9 cellular contexts compared by ENCODE assay signal in genomic region chr16:72467157-72467759, GRCh38.
DNase-seq lines count a peak whose midpoint lies in the region; ATAC-seq, FAIRE-seq and TF ChIP-seq lines count a peak whose summit lies in the region.
"Had no signal": no experiment of that assay in that cellular context is flagged by ENCODE, and none has a peak within 500 bp of the region (broad histone marks: within the 10 kb centered on the region; RNA-seq: fewer than 3 reads in every experiment).

No MANE protein-coding gene starts in this region.

- H3K79me1 ChIP-seq in H1 (ENCODE audit: low read depth, low read length) = no peaks in the 10 kb centered on the region

- H3K4ac ChIP-seq in H1 (replicated peaks; ENCODE audit: insufficient read length, low read depth, low read length) = no peak overlapping the region

- H4K20me1 ChIP-seq in H1 (replicated peaks in 1 of 2; ENCODE audit: control insufficient read depth in 1 of 2, insufficient read depth in 2 of 2, low read length in 2 of 2) = no peaks in the 10 kb centered on the region

- H2BK5ac ChIP-seq in H1 (ENCODE audit: low read depth, low read length) = no peak overlapping the region

- H3K18ac ChIP-seq in H1 (ENCODE audit: extremely low read depth, low read length) = no peak overlapping the region

- no peaks in the 10 kb centered on the region for H3K27me3 Mint-ChIP-seq in osteocyte (ENCODE audit: unreplicated experiment)
- H3K27me3 Mint-ChIP-seq: naive thymus-derived CD8-positive, alpha-beta T cell had no signal

- no peaks in the 10 kb centered on the region for H3K23me2 ChIP-seq in H1 (ENCODE audit: low read depth, low read length)

- 76% methylated on average over 3 of the region's 3 CpGs; no CpG with 5 or more reads in 1 of the 2 experiments for WGBS in H1 (ENCODE audit: extremely low coverage in 1 of 2, insufficient coverage in 1 of 2, insufficient read length in 1 of 2, insufficient replicate concordance in 2 of 2, low coverage in 1 of 2, low lambda C conversion rate in 2 of 2, missing lambda C conversion rate in 1 of 2), 2 experiments

- peak; percentile 64 for DNase-seq in DMS53 treated with DMSO at 0.1 percent for 48 hours (lab: John Stamatoyannopoulos, UW; ENCODE audit: unreplicated experiment)
- peak; percentile 17 to 26 for DNase-seq in HL-60 (ENCODE audit: low read depth in 1 of 2, low spot score in 1 of 2)
- DNase-seq in NT2/D1 (ENCODE audit: low read depth, low spot score) = peak; percentile 43
- no peak for DNase-seq in H1 (ENCODE audit: low read depth in 1 of 2, low spot score in 2 of 2)
- no peak for DNase-seq in osteocyte (ENCODE audit: extremely low spot score, unreplicated experiment)
- no peak for DNase-seq in epidermal melanocyte (ENCODE audit: insufficient read length, low spot score)
- no peak for DNase-seq in effector CD4-positive, alpha-beta T cell

- no peak overlapping the region for H3K23ac ChIP-seq in H1 (ENCODE audit: insufficient read length)

- no peak overlapping the region for H3K4me3 ChIP-seq in HL-60 (replicated peaks; ENCODE audit: insufficient read depth, low read length)
- no peak overlapping the region for H3K4me3 ChIP-seq in NT2/D1 (ENCODE audit: insufficient read length, low read depth)
- H3K4me3 ChIP-seq in H1 (ENCODE audit: extremely low read depth in 1 of 4, insufficient read depth in 2 of 4, low read depth in 3 of 4, low read length in 4 of 4) = no peak overlapping the region

- H2BK15ac ChIP-seq in H1 (ENCODE audit: low read length) = no peak overlapping the region

- H3K56ac ChIP-seq in H1 (replicated peaks; ENCODE audit: insufficient read length, low read depth, low read length) = no peak overlapping the region

- H2BK120ac ChIP-seq in H1 (replicated peaks; ENCODE audit: low read depth, low read length) = no peak overlapping the region

- no peaks in the 10 kb centered on the region for H3K27me3 ChIP-seq in HL-60 (ENCODE audit: insufficient read depth, poor library complexity, severe bottlenecking)
- no peaks in the 10 kb centered on the region for H3K27me3 ChIP-seq in NT2/D1 (ENCODE audit: insufficient read depth, insufficient read length)
- no peaks in the 10 kb centered on the region for H3K27me3 ChIP-seq in H1 (replicated peaks in 1 of 4; ENCODE audit: control insufficient read depth in 3 of 4, extremely low read depth in 1 of 4, insufficient read depth in 3 of 4, low read length in 3 of 4)

- no peak overlapping the region for H2AFZ ChIP-seq in H1 (ENCODE audit: low read length)

- H3K9me3 Mint-ChIP-seq in osteocyte (ENCODE audit: unreplicated experiment) = peaks cover 12% of the 10 kb centered on the region

- H3K4me1 ChIP-seq in NT2/D1 (ENCODE audit: insufficient read depth, insufficient read length) (no peaks in the 10 kb centered on the region), H1 (replicated peaks in 1 of 4; ENCODE audit: control insufficient read depth in 3 of 4, insufficient read depth in 4 of 4, low read length in 3 of 4) (no peaks in the 10 kb centered on the region)

- H3K4me2 ChIP-seq in H1 (ENCODE audit: insufficient read depth in 1 of 2, low read depth in 2 of 2, low read length in 2 of 2) = no peak overlapping the region

- TF ChIP-seq RAD21 in H1 (IDR thresholded peaks at IDR 0.05 in 1 of 2, conservative IDR thresholded peaks at IDR 0.05 in 1 of 2; ENCODE audit: low read depth in 2 of 2, low read length in 2 of 2) = peak; percentile 85

- TF ChIP-seq CTCF in HL-60 (IDR thresholded peaks at IDR 0.05; ENCODE audit: insufficient read depth, low read length) (peak; percentile 31), H1 (IDR thresholded peaks at IDR 0.05; ENCODE audit: control extremely low read depth in 1 of 3, insufficient read depth in 1 of 3, low read depth in 1 of 3, low read length in 3 of 3) (peak in 2 of 3 experiments; percentile 74; a peak in 3 of 4 replicates), osteocyte (IDR thresholded peaks at IDR 0.05) (peak; percentile 77)

- no peak for ATAC-seq in GM18861 (IDR thresholded peaks at IDR 0.05; ENCODE audit: unreplicated experiment)
- ATAC-seq: naive thymus-derived CD8-positive, alpha-beta T cell had no signal

- no peak overlapping the region for H2BK12ac ChIP-seq in H1 (ENCODE audit: low read depth, low read length)

- peak; percentile 99 for FAIRE-seq in H1 (lab: Jason Lieb, UNC)

- no peak for TF ChIP-seq EP300 in H1 (IDR thresholded peaks at IDR 0.05; ENCODE audit: borderline replicate concordance in 1 of 2, low read depth in 2 of 2, low read length in 2 of 2)

- peaks cover 15% of the 10 kb centered on the region for H3K4me1 Mint-ChIP-seq in osteocyte (ENCODE audit: unreplicated experiment)
- H3K4me1 Mint-ChIP-seq: naive thymus-derived CD8-positive, alpha-beta T cell had no signal

- H4K91ac ChIP-seq in H1 (replicated peaks; ENCODE audit: insufficient read length, low read length) = no peak overlapping the region

- H3K27ac Mint-ChIP-seq in osteocyte (ENCODE audit: unreplicated experiment) = no peak overlapping the region
- H3K27ac Mint-ChIP-seq: naive thymus-derived CD8-positive, alpha-beta T cell had no signal

- POLR2A ChIA-PET in H1 (lab: Charles Lee; ENCODE audit: partially characterized antibody) = no interaction called here

- no peak for TF ChIP-seq POLR2A in H1 (IDR thresholded peaks at IDR 0.05; ENCODE audit: control extremely low read depth in 1 of 2, low read depth in 2 of 2, low read length in 2 of 2)

- H3K79me2 ChIP-seq in H1 (ENCODE audit: control insufficient read depth in 1 of 2, insufficient read depth in 2 of 2, low read length in 2 of 2) = no peaks in the 10 kb centered on the region

- CTCF ChIA-PET in H1 (lab: Charles Lee; ENCODE audit: partially characterized antibody) = interaction anchor here (0.6 to 3.6 kb wide), 26 partner anchors 9 to 890 kb away, joined by 3 to 19 read pairs (median 4); no protein-coding TSS in a partner anchor

- H4K5ac ChIP-seq in H1 (ENCODE audit: insufficient read length, low read depth, low read length) = no peak overlapping the region

- H3K27ac ChIP-seq in HL-60 (replicated peaks) = no peak overlapping the region
- no peak overlapping the region for H3K27ac ChIP-seq in H1 (ENCODE audit: low read depth, low read length)

- H3K36me3 ChIP-seq in NT2/D1 (ENCODE audit: insufficient read depth, insufficient read length, low read length) (no peaks in the 10 kb centered on the region), H1 (ENCODE audit: control insufficient read depth in 2 of 4, insufficient read depth in 4 of 4, low read length in 3 of 4) (no peaks in the 10 kb centered on the region)

- no peak overlapping the region for H4K8ac ChIP-seq in H1 (ENCODE audit: extremely low read depth, insufficient read depth, low read length)

- H3K9me3 ChIP-seq in NT2/D1 (ENCODE audit: insufficient read depth, low read length) (no peaks in the 10 kb centered on the region), H1 (ENCODE audit: insufficient read depth in 2 of 2, low read depth in 1 of 2, low read length in 1 of 2) (no peaks in the 10 kb centered on the region)

- H2BK20ac ChIP-seq in H1 (ENCODE audit: low read length) = no peak overlapping the region

- no peak overlapping the region for H2AK5ac ChIP-seq in H1 (ENCODE audit: low read depth, low read length)

- H3K9ac ChIP-seq in NT2/D1 (ENCODE audit: insufficient read length, low read depth) (no peak overlapping the region), H1 (replicated peaks in 1 of 4; ENCODE audit: extremely low read depth in 1 of 4, low read depth in 3 of 4, low read length in 3 of 4) (no peak overlapping the region)

- no peak overlapping the region for H3K4me3 Mint-ChIP-seq in osteocyte (ENCODE audit: unreplicated experiment)
- H3K4me3 Mint-ChIP-seq: naive thymus-derived CD8-positive, alpha-beta T cell had no signal

- no peaks in the 10 kb centered on the region for H3K36me3 Mint-ChIP-seq in osteocyte (ENCODE audit: unreplicated experiment)
- H3K36me3 Mint-ChIP-seq: naive thymus-derived CD8-positive, alpha-beta T cell had no signal

- no peak overlapping the region for H3K14ac ChIP-seq in H1 (ENCODE audit: insufficient read length)

TF ChIP-seq in H1, 55 proteins besides CTCF, POLR2A, EP300 and RAD21:
- TF ChIP-seq, protein P1, sequence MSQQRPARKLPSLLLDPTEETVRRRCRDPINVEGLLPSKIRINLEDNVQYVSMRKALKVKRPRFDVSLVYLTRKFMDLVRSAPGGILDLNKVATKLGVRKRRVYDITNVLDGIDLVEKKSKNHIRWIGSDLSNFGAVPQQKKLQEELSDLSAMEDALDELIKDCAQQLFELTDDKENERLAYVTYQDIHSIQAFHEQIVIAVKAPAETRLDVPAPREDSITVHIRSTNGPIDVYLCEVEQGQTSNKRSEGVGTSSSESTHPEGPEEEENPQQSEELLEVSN (IDR thresholded peaks at IDR 0.05) = no peak
- no peak for TF ChIP-seq HDAC6 (IDR thresholded peaks at IDR 0.05; ENCODE audit: low read depth, low read length)
- peak; percentile 38; the same call in 1 of the 2 replicates for TF ChIP-seq YY1 (IDR thresholded peaks at IDR 0.05; ENCODE audit: low read depth, low read length)

Comparison
In these comparisons a context has a peak if more than half of its experiments do, and no peak if none do; other contexts are left out.
1. DNase-seq: peak in DMS53 treated with DMSO at 0.1 percent for 48 hours (single experiment), HL-60 (2 of 2) and NT2/D1 (single experiment); none in H1 (0 of 2), osteocyte (single experiment), epidermal melanocyte (single experiment) and effector CD4-positive, alpha-beta T cell (single experiment).
2. Peak in every context shown above with its lines, with median percentiles within 50 percentile points of each other: CTCF ChIP-seq.